In the genomic region with DNA sequence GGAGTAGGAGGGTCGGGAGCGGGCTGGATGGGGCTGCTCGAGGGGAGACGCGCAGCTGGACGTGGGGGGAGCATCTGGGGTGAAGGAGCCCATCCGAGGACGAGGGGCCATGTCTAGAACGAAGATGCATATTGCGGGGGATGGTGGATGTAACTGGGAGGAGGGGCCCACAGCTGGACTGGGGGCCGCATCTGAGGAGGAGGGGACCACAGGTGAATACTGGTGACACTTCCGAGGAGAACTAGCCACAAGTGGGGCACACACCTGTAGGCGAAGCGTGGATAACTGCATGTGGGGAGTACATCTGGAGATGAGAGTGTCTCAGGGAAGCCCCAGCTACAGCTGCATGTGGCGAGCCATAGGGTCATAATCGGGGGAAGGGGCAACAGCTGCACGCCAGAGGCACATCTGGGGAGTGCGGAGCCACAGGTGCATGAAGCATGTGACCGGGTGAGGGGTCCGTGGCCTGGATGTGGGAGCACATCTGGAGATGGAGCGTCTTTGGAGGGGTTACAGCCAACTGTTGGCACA, we compare ENCODE assay signal across 8 cellular contexts. TPM values are rescaled to one million over a fixed set of nuclear protein-coding genes. Genes with fewer than 3 reads are reported as not detected.
DNase-seq lines count a peak whose midpoint lies in the region; ATAC-seq and TF ChIP-seq lines count a peak whose summit lies in the region.

No MANE protein-coding gene starts in this region.

- H3K36me3 ChIP-seq in HEK293 (ENCODE audit: control insufficient read depth in 2 of 2, insufficient read depth in 1 of 2, low read length in 2 of 2): peaks cover 32 to 39% of the 10 kb centered on the region in 2 experiments

- CTCF ChIA-PET in AG04450 (lab: Charles Lee): interaction anchor here (1.7 to 2.6 kb wide), 2 partner anchors 18 to 23 kb away, joined by 5 to 13 read pairs; no protein-coding TSS in a partner anchor
- CTCF ChIA-PET in HEK293 (lab: Yijun Ruan, JAX): interaction anchor here (1.0 kb wide), 1 partner anchor 64 kb away, joined by 3 read pairs; no protein-coding TSS in a partner anchor

- peak overlapping the region; percentile 97 for H3K27ac Mint-ChIP-seq in activated naive CD8-positive, alpha-beta T cell treated with anti-CD3 and anti-CD28 coated beads, Interleukin-2, amount 50 U/mL, for 24 hours

- no peaks in the 10 kb centered on the region for H3K9me3 Mint-ChIP-seq in activated naive CD8-positive, alpha-beta T cell treated with anti-CD3 and anti-CD28 coated beads, Interleukin-2, amount 50 U/mL, for 24 hours

- H3K4me1 Mint-ChIP-seq in activated naive CD8-positive, alpha-beta T cell treated with anti-CD3 and anti-CD28 coated beads, Interleukin-2, amount 50 U/mL, for 24 hours: peaks cover 24% of the 10 kb centered on the region

- ATAC-seq in activated naive CD8-positive, alpha-beta T cell treated with anti-CD3 and anti-CD28 coated beads, Interleukin-2, amount 50 U/mL, for 24 hours: peak; percentile 4
- no peak for ATAC-seq in GM21619 (IDR thresholded peaks at IDR 0.05; ENCODE audit: unreplicated experiment)
- no peak for ATAC-seq in GM18873 (IDR thresholded peaks at IDR 0.05; ENCODE audit: low FRiP score, unreplicated experiment)

- H3K27ac ChIP-seq in AG04450 (ENCODE audit: low read depth, low read length) (no peak overlapping the region), HEK293 (ENCODE audit: extremely low read depth, low read depth, low read length) (peak overlapping the region; percentile 99; the same call in 1 of the 2 replicates), layer of hippocampus (ENCODE audit: low read depth, low read length) (peak overlapping the region; percentile 99), substantia nigra (ENCODE audit: low read depth, low read length, poor library complexity, severe bottlenecking) (peak overlapping the region; percentile 97)

- no peak for DNase-seq in AG04450 (ENCODE audit: low read depth, low spot score)
- no peak for DNase-seq in activated naive CD8-positive, alpha-beta T cell treated with anti-CD3 and anti-CD28 coated beads, Interleukin-2, amount 50 U/mL, for 24 hours
- DNase-seq in substantia nigra (lab: John Stamatoyannopoulos, UW): peak in 2 of 49 donors; percentile 23 to 62
- no peak for DNase-seq in G401 (ENCODE audit: low spot score)

- POLR2A ChIA-PET in AG04450 (lab: Yijun Ruan, JAX) (no interaction called here), HEK293 (lab: Yijun Ruan, JAX) (interaction anchor here (0.5 to 3.8 kb wide), 6 partner anchors 20 to 897 kb away, joined by 3 to 54 read pairs (median 4); partner anchors contain the start of gene TMEM143)

- no peaks in the 10 kb centered on the region for H3K27me3 ChIP-seq in AG04450 (ENCODE audit: control insufficient read depth, insufficient read depth, low read length)
- H3K27me3 ChIP-seq in layer of hippocampus (ENCODE audit: control insufficient read depth, insufficient read depth, low read length): no peaks in the 10 kb centered on the region

- no peaks in the 10 kb centered on the region for H3K27me3 Mint-ChIP-seq in activated naive CD8-positive, alpha-beta T cell treated with anti-CD3 and anti-CD28 coated beads, Interleukin-2, amount 50 U/mL, for 24 hours

- TF ChIP-seq CTCF in AG04450 (IDR thresholded peaks at IDR 0.05; ENCODE audit: low read depth, low read length) (no peak), HEK293 (tag by site-specific recombination; IDR thresholded peaks at IDR 0.05) (no peak)

- peak overlapping the region; percentile 88 for H3K4me3 Mint-ChIP-seq in activated naive CD8-positive, alpha-beta T cell treated with anti-CD3 and anti-CD28 coated beads, Interleukin-2, amount 50 U/mL, for 24 hours

- H3K4me3 ChIP-seq in AG04450 (ENCODE audit: low read depth, low read length): peak overlapping the region; percentile 92
- peak overlapping the region; percentile 98 for H3K4me3 ChIP-seq in HEK293 (ENCODE audit: low read depth, low read length)

- in situ Hi-C loops in G401 (cut with HindIII; ENCODE audit: low sequenced_read_pairs): no loop called here

- H3K9me3 ChIP-seq in AG04450 (ENCODE audit: control insufficient read depth, insufficient read depth, low read length) (no peaks in the 10 kb centered on the region; the same call in 1 of the 2 replicates), HEK293 (ENCODE audit: control insufficient read depth, insufficient read depth, low read depth, low read length) (no peaks in the 10 kb centered on the region)

- H3K4me1 ChIP-seq in HEK293 (ENCODE audit: control insufficient read depth, insufficient read depth, low read length): peaks cover 11% of the 10 kb centered on the region

- H3K36me3 Mint-ChIP-seq in activated naive CD8-positive, alpha-beta T cell treated with anti-CD3 and anti-CD28 coated beads, Interleukin-2, amount 50 U/mL, for 24 hours (ENCODE audit: low read depth): peaks cover 27% of the 10 kb centered on the region

TF ChIP-seq in HEK293, 187 proteins besides CTCF, POLR2A, EP300 and RAD21 (continues in another document):
- TF ChIP-seq OVOL3 (tag by site-specific recombination; IDR thresholded peaks at IDR 0.05): no peak
- TF ChIP-seq ZFP69B (tag by site-specific recombination; IDR thresholded peaks at IDR 0.05): peak; percentile 44; the same call in 1 of the 2 replicates
- 0 out of 2 replicates have a peak, but pooled peaks have one; percentile 49 for TF ChIP-seq ZBTB48 (tag by site-specific recombination; IDR thresholded peaks at IDR 0.05)
- 0 out of 2 replicates have a peak, but pooled peaks have one; percentile 12 for TF ChIP-seq ZBTB20 (tag by site-specific recombination; IDR thresholded peaks at IDR 0.05)
- TF ChIP-seq ZNF221 (tag by site-specific recombination; IDR thresholded peaks at IDR 0.05; ENCODE audit: borderline replicate concordance): no peak
- peak; percentile 51; the same call in 1 of the 2 replicates for TF ChIP-seq ZFHX2 (tag by site-specific recombination; conservative IDR thresholded peaks at IDR 0.05)
- TF ChIP-seq ZEB2 (tag by site-specific recombination; IDR thresholded peaks at IDR 0.05): no peak
- TF ChIP-seq, protein P1, sequence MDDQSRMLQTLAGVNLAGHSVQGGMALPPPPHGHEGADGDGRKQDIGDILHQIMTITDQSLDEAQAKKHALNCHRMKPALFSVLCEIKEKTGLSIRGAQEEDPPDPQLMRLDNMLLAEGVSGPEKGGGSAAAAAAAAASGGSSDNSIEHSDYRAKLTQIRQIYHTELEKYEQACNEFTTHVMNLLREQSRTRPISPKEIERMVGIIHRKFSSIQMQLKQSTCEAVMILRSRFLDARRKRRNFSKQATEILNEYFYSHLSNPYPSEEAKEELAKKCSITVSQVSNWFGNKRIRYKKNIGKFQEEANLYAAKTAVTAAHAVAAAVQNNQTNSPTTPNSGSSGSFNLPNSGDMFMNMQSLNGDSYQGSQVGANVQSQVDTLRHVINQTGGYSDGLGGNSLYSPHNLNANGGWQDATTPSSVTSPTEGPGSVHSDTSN (CRISPR knock-in tag; IDR thresholded peaks at IDR 0.05): peak; percentile 56; the same call in 1 of the 2 replicates
- TF ChIP-seq ZNF341 (tag by site-specific recombination; IDR thresholded peaks at IDR 0.05; ENCODE audit: low read depth): 0 out of 2 replicates have a peak, but pooled peaks have one; percentile 3
- TF ChIP-seq PATZ1 (tag by site-specific recombination; IDR thresholded peaks at IDR 0.05): peak; percentile 7
- peak; percentile 100 for TF ChIP-seq SCRT1 (tag by site-specific recombination; IDR thresholded peaks at IDR 0.05; ENCODE audit: borderline replicate concordance)
- no peak for TF ChIP-seq ZNF155 (tag by site-specific recombination; IDR thresholded peaks at IDR 0.05)
- TF ChIP-seq ZNF692 (tag by site-specific recombination; IDR thresholded peaks at IDR 0.05): peak; percentile 83

RNA-seq across cellular contexts. Expression of gene ZSWIM9, which starts 0.4 kb away (rescaled TPM):
- polyA plus RNA-seq in AG04450 (2011; rRNA removed): 0.66 and 0.83 TPM in 2 replicates
- 0.32 and 0.83 TPM in 2 replicates for polyA minus RNA-seq in AG04450 (2011; rRNA and poly(A)+ RNA removed)
- total RNA-seq in G401 (2014; rRNA removed; shearing (Covaris generic)): 3.1 and 3.6 TPM in 2 replicates

RNA-seq across cellular contexts. Expression of gene LIG1, which starts 0.7 kb away (rescaled TPM):
- polyA plus RNA-seq in AG04450 (2011; rRNA removed): 7.6 and 8.2 TPM in 2 replicates
- polyA minus RNA-seq in AG04450 (2011; rRNA and poly(A)+ RNA removed): 17.5 and 20.2 TPM in 2 replicates
- 62.8 and 119 TPM in 2 replicates for total RNA-seq in G401 (2014; rRNA removed; shearing (Covaris generic))
